In the genomic region with DNA sequence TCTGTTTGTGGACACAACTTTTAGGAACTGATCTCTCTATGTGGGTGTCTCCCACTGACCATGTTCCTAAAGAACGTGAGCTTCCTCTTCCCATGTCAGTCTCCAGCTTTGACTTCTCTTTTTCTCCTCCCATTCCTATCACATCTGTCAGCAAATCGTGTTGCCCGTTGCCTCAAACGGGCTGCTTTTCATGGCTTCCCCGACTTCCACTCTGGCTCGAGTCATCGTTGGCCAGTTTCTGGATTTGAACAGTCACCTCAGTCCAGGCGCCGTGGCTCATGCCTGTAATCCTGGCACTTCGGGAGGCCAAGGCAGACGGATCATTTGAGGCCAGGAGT, we compare ENCODE assay signal across 9 cellular contexts. TPM values are rescaled to one million over a fixed set of nuclear protein-coding genes. Genes with fewer than 3 reads are reported as not detected.
DNase-seq lines count a peak whose midpoint lies in the region; ATAC-seq and TF ChIP-seq lines count a peak whose summit lies in the region.
"Had no signal": no experiment of that assay in that cellular context is flagged by ENCODE, and none has a peak within 500 bp of the region (broad histone marks: within the 10 kb centered on the region; RNA-seq: fewer than 3 reads in every experiment).

No MANE protein-coding gene starts in this region.

- no peak for TF ChIP-seq POLR2A in IMR-90 (IDR thresholded peaks at IDR 0.05; ENCODE audit: low read depth, low read length)

- H3K27ac ChIP-seq in IMR-90 (ENCODE audit: insufficient read depth, low read length) (0 out of 2 replicates have a peak overlapping the region, but pooled peaks have one; percentile 13), lower lobe of right lung (peak overlapping the region; percentile 46), SJCRH30 (no peak overlapping the region)

- H3K9me3 ChIP-seq in IMR-90 (ENCODE audit: control insufficient read depth, insufficient read depth, low read length) (no peaks in the 10 kb centered on the region), lower lobe of right lung (no peaks in the 10 kb centered on the region), SJCRH30 (replicated peaks) (no peaks in the 10 kb centered on the region)

- BruUV-seq in IMR-90 (replicated peaks; lab: Mats Ljungman, UMichigan), result no TSS peak

- peak overlapping the region; percentile 45; the same call in 1 of the 2 replicates for H3K4ac ChIP-seq in IMR-90 (ENCODE audit: low read depth, low read length)

- H3K4me3 Mint-ChIP-seq in activated T-helper 2 cell treated with anti-CD3 and anti-CD28 coated beads, Interferon-gamma antibody, Interleukin-2, Interleukin-4, amounts not matched to agents 10 μg/mL and 5 μg/mL and 100 μg/mL, durations not matched to agents 14 hours and 24 hours and 36 hours (ENCODE audit: low read depth), result no peak overlapping the region

- DNase-seq in AG20443 (ENCODE audit: low spot score) (peak; percentile 44), IMR-90 (peak; percentile 75), lower lobe of right lung (no peak), SJCRH30 (no peak)
- no peak for DNase-seq in activated T-helper 2 cell treated with anti-CD3 and anti-CD28 coated beads, Interferon-gamma antibody, Interleukin-2, Interleukin-4, amounts not matched to agents 10 μg/mL and 5 μg/mL and 100 μg/mL, durations not matched to agents 14 hours and 24 hours and 36 hours (ENCODE audit: low spot score)
- DNase-seq: stimulated activated CD4-positive, alpha-beta T cell treated with anti-CD3 and anti-CD28 coated beads, Interleukin-1b, Interleukin-23, amount 100 ng/mL, for 48 hours had no signal

- TF ChIP-seq CTCF in IMR-90 (conservative IDR thresholded peaks at IDR 0.05; ENCODE audit: low read depth, low read length), result no peak
- TF ChIP-seq CTCF in lower lobe of right lung (IDR thresholded peaks at IDR 0.05), result no peak

- H2BK20ac ChIP-seq in IMR-90 (ENCODE audit: low read depth, low read length), result no peak overlapping the region

- no peak overlapping the region; the same call in 1 of the 2 replicates for H4K91ac ChIP-seq in IMR-90 (ENCODE audit: insufficient read depth, low read depth, low read length)

- no peak overlapping the region for H3K9ac ChIP-seq in IMR-90 (ENCODE audit: low read depth, low read length)

- no peaks in the 10 kb centered on the region for H3K27me3 Mint-ChIP-seq in activated T-helper 2 cell treated with anti-CD3 and anti-CD28 coated beads, Interferon-gamma antibody, Interleukin-2, Interleukin-4, amounts not matched to agents 10 μg/mL and 5 μg/mL and 100 μg/mL, durations not matched to agents 14 hours and 24 hours and 36 hours (ENCODE audit: low read depth)

- peaks cover 5 to 86% of the 10 kb centered on the region in 2 experiments; a peak in 3 of 4 replicates for H3K79me1 ChIP-seq in IMR-90 (ENCODE audit: low read depth in 1 of 2, low read length in 2 of 2)

- CTCF ChIA-PET in IMR-90 (lab: Yijun Ruan, JAX), result no interaction called here

- 23% methylated on average over 7 of the region's 11 CpGs; no CpG with 5 or more reads in 1 of the 2 experiments for WGBS in IMR-90 (ENCODE audit: extremely low coverage in 2 of 2, insufficient read length in 1 of 2), 2 experiments

- no peak overlapping the region for H3K56ac ChIP-seq in IMR-90 (ENCODE audit: extremely low read depth, insufficient read depth, low read length)

- H4K5ac ChIP-seq in IMR-90 (ENCODE audit: low read depth, low read length), result no peak overlapping the region

- H3K36me3 Mint-ChIP-seq in activated T-helper 2 cell treated with anti-CD3 and anti-CD28 coated beads, Interferon-gamma antibody, Interleukin-2, Interleukin-4, amounts not matched to agents 10 μg/mL and 5 μg/mL and 100 μg/mL, durations not matched to agents 14 hours and 24 hours and 36 hours (ENCODE audit: low read depth), result peaks cover 63% of the 10 kb centered on the region

- no peaks in the 10 kb centered on the region for H3K9me3 Mint-ChIP-seq in activated T-helper 2 cell treated with anti-CD3 and anti-CD28 coated beads, Interferon-gamma antibody, Interleukin-2, Interleukin-4, amounts not matched to agents 10 μg/mL and 5 μg/mL and 100 μg/mL, durations not matched to agents 14 hours and 24 hours and 36 hours

- no peak; the same call in 1 of the 2 replicates for ATAC-seq in IMR-90 (ENCODE audit: low read depth)
- peak; percentile 44 to 60 for ATAC-seq in lower lobe of right lung
- ATAC-seq in GM19397 (IDR thresholded peaks at IDR 0.05; ENCODE audit: unreplicated experiment), result no peak
- ATAC-seq in HG02852 (IDR thresholded peaks at IDR 0.05; ENCODE audit: unreplicated experiment), result no peak
- ATAC-seq in HG03196 (IDR thresholded peaks at IDR 0.05; ENCODE audit: unreplicated experiment), result no peak

- POLR2A ChIA-PET in IMR-90 (lab: Charles Lee; ENCODE audit: unreplicated experiment), result no interaction called here

- peaks cover 96% of the 10 kb centered on the region for H4K20me1 ChIP-seq in IMR-90 (ENCODE audit: insufficient read depth, low read length)

- H3K36me3 ChIP-seq in IMR-90 (ENCODE audit: control insufficient read depth, insufficient read depth, low read length), result peaks cover 23% of the 10 kb centered on the region; the same call in 1 of the 2 replicates
- H3K36me3 ChIP-seq in lower lobe of right lung, result no peaks in the 10 kb centered on the region
- no peaks in the 10 kb centered on the region for H3K36me3 ChIP-seq in SJCRH30

- dilution Hi-C loops in IMR-90 (cut with HindIII; ENCODE audit: low sequenced_read_pairs, unreplicated experiment), result no loop called here

- no peak overlapping the region for H2BK15ac ChIP-seq in IMR-90 (ENCODE audit: low read depth, low read length)

- H3K4me3 ChIP-seq in IMR-90 (ENCODE audit: insufficient read depth, low read depth, low read length) (no peak overlapping the region), lower lobe of right lung (no peak overlapping the region), SJCRH30 (no peak overlapping the region)

- H3K18ac ChIP-seq in IMR-90 (ENCODE audit: low read depth, low read length), result no peak overlapping the region

- H2AFZ ChIP-seq in IMR-90 (replicated peaks; ENCODE audit: low read length, poor library complexity), result no peak overlapping the region

- peaks cover 51% of the 10 kb centered on the region for H3K9me1 ChIP-seq in IMR-90 (ENCODE audit: insufficient read depth, low read length)

- no peak overlapping the region for H2BK120ac ChIP-seq in IMR-90 (ENCODE audit: low read depth, low read length)

- no peak overlapping the region for H2AK9ac ChIP-seq in IMR-90 (replicated peaks; ENCODE audit: low read depth, low read length, poor library complexity)

- H3K27ac Mint-ChIP-seq in activated T-helper 2 cell treated with anti-CD3 and anti-CD28 coated beads, Interferon-gamma antibody, Interleukin-2, Interleukin-4, amounts not matched to agents 10 μg/mL and 5 μg/mL and 100 μg/mL, durations not matched to agents 14 hours and 24 hours and 36 hours, result peak overlapping the region; percentile 34

- H2AK5ac ChIP-seq in IMR-90 (ENCODE audit: low read depth, low read length), result peak overlapping the region; percentile 4; the same call in 1 of the 2 replicates

- peak overlapping the region; percentile 13 for H3K23ac ChIP-seq in IMR-90 (ENCODE audit: low read depth, low read length)

- no peaks in the 10 kb centered on the region for H3K27me3 ChIP-seq in IMR-90 (ENCODE audit: control insufficient read depth, insufficient read depth, low read length)
- no peaks in the 10 kb centered on the region for H3K27me3 ChIP-seq in lower lobe of right lung (ENCODE audit: low read depth)
- no peaks in the 10 kb centered on the region for H3K27me3 ChIP-seq in SJCRH30

- peak overlapping the region; percentile 63 for H3K14ac ChIP-seq in IMR-90 (replicated peaks; ENCODE audit: low read depth, low read length)

- in situ Hi-C loops in IMR-90 (cut with MboI; ENCODE audit: low sequenced_read_pairs), result no loop called here

- H2BK5ac ChIP-seq in IMR-90 (ENCODE audit: low read depth, low read length, poor library complexity, severe bottlenecking), result peak overlapping the region; percentile 7

- H3K4me1 Mint-ChIP-seq in activated T-helper 2 cell treated with anti-CD3 and anti-CD28 coated beads, Interferon-gamma antibody, Interleukin-2, Interleukin-4, amounts not matched to agents 10 μg/mL and 5 μg/mL and 100 μg/mL, durations not matched to agents 14 hours and 24 hours and 36 hours (ENCODE audit: low read depth), result peaks cover 59% of the 10 kb centered on the region

- H4K8ac ChIP-seq in IMR-90 (ENCODE audit: low read depth in 2 of 2, low read length in 2 of 2), result no peak overlapping the region

- H3K4me1 ChIP-seq in IMR-90 (ENCODE audit: control insufficient read depth, insufficient read depth, low read length) (peaks cover 23% of the 10 kb centered on the region), lower lobe of right lung (peaks cover 50% of the 10 kb centered on the region), SJCRH30 (no peaks in the 10 kb centered on the region)

- intact Hi-C loops in IMR-90 (cut with micrococcal nuclease) (loop anchor here (5.0 kb wide), 1 partner anchor 73 kb away; no protein-coding TSS in a partner anchor), lower lobe of right lung (cut with DNase I) (no loop called here)
- intact Hi-C loops in activated T-helper 2 cell treated with anti-CD3 and anti-CD28 coated beads, Interferon-gamma antibody, Interleukin-2, Interleukin-4, amounts not matched to agents 10 μg/mL and 5 μg/mL and 100 μg/mL, durations not matched to agents 14 hours and 24 hours and 36 hours (cut with micrococcal nuclease), result loop anchor here (5.0 kb wide), 1 partner anchor 73 kb away; no protein-coding TSS in a partner anchor

- no peak for TF ChIP-seq RAD21 in IMR-90 (IDR thresholded peaks at IDR 0.05; ENCODE audit: low read length)

- peak overlapping the region; percentile 33; the same call in 1 of the 2 replicates for H3K4me2 ChIP-seq in IMR-90 (ENCODE audit: low read depth, low read length)

TF ChIP-seq in IMR-90, 13 proteins besides CTCF, POLR2A, EP300 and RAD21:
- TF ChIP-seq BHLHE40 (IDR thresholded peaks at IDR 0.05; ENCODE audit: low read depth, low read length) (peak; percentile 39; the same call in 1 of the 2 replicates), FOS (IDR thresholded peaks at IDR 0.05; ENCODE audit: low read depth, low read length) (no peak), MAFK (IDR thresholded peaks at IDR 0.05; ENCODE audit: low read depth, low read length) (peak; percentile 53)

RNA-seq across cellular contexts. Expression of a gene that starts 5.4 kb away (rescaled TPM):
- total RNA-seq in IMR-90 (2012; rRNA removed) (34.4 and 39.4 TPM in 2 replicates), lower lobe of right lung (47.5 TPM)
- 61.8 and 66.0 TPM in 2 replicates for polyA plus RNA-seq in IMR-90 (2012; rRNA removed)
- 42.5 and 75.2 TPM in 2 replicates for polyA plus RNA-seq in IMR-90 (2012; cell fraction: cytosol; rRNA removed)
- 126 and 203 TPM in 2 replicates for polyA plus RNA-seq in IMR-90 (2012; cell fraction: nucleus; rRNA removed; ENCODE audit: low replicate concordance)
- 95.7 and 99.4 TPM in 2 replicates for total RNA-seq in activated T-helper 2 cell treated with anti-CD3 and anti-CD28 coated beads, Interferon-gamma antibody, Interleukin-2, Interleukin-4, amounts not matched to agents 10 μg/mL and 5 μg/mL and 100 μg/mL, durations not matched to agents 14 hours and 24 hours and 36 hours
- total RNA-seq in SJCRH30 (2014; rRNA removed; shearing (Covaris generic)), result 10.0 and 10.1 TPM in 2 replicates

Comparison
In these comparisons a context has a peak if more than half of its experiments do, and no peak if none do; other contexts are left out.
1. DNase-seq: peak in AG20443 (single experiment) and IMR-90 (single experiment); none in activated T-helper 2 cell treated with anti-CD3 and anti-CD28 coated beads, Interferon-gamma antibody, Interleukin-2, Interleukin-4, amounts not matched to agents 10 μg/mL and 5 μg/mL and 100 μg/mL, durations not matched to agents 14 hours and 24 hours and 36 hours (single experiment), lower lobe of right lung (single experiment) and SJCRH30 (0 of 2).
2. ATAC-seq: peak in lower lobe of right lung (2 of 2); none in IMR-90 (single experiment), GM19397 (single experiment), HG02852 (single experiment) and HG03196 (single experiment).